In genomic region chr15:25810631-25811077, GRCh38 we compare ENCODE assay signal across 14 cellular contexts. TPM values are rescaled to one million over a fixed set of nuclear protein-coding genes. Genes with fewer than 3 reads are reported as not detected.
DNase-seq lines count a peak whose midpoint lies in the region; ATAC-seq and TF ChIP-seq lines count a peak whose summit lies in the region.
"Had no signal": no experiment of that assay in that cellular context is flagged by ENCODE, and none has a peak within 500 bp of the region (broad histone marks: within the 10 kb centered on the region; RNA-seq: fewer than 3 reads in every experiment).

No MANE protein-coding gene starts in this region.

- H3K36me3 ChIP-seq in BLaER1 (0 out of 2 replicates have a peak, but pooled peaks cover 3% of the 10 kb centered on the region), OCI-LY7 (ENCODE audit: insufficient read depth, low read length) (no peaks in the 10 kb centered on the region), left lung (no peaks in the 10 kb centered on the region)

- intact Hi-C loops in OCI-LY7 (cut with micrococcal nuclease; ENCODE audit: unreplicated experiment) = no loop called here
- intact Hi-C loops in left lung (cut with DNase I) = no loop called here

- no TSS peak for BruUV-seq in OCI-LY7 (replicated peaks; lab: Mats Ljungman, UMichigan)

- H3K27ac ChIP-seq in BLaER1 (no peak overlapping the region), OCI-LY7 (ENCODE audit: low read depth, low read length, poor library complexity, severe bottlenecking) (no peak overlapping the region), left lung (no peak overlapping the region)
- H3K27ac ChIP-seq: GM23248 had no signal

- H3K4me1 ChIP-seq in BLaER1 (peaks cover 75% of the 10 kb centered on the region), OCI-LY7 (ENCODE audit: insufficient read depth, low read length, poor library complexity, severe bottlenecking) (peaks cover 28% of the 10 kb centered on the region), left lung (peaks cover 0 to 3% of the 10 kb centered on the region in 2 donors)

- DNase-seq in OCI-LY7 (ENCODE audit: low spot score) = no peak
- DNase-seq in activated naive CD4-positive, alpha-beta T cell treated with anti-CD3 and anti-CD28 coated beads, Interleukin-2, amount 50 U/mL, for 72 hours (ENCODE audit: low spot score in 2 of 2) = peak; percentile 22 to 65
- DNase-seq in left lung = no peak
- no peak for DNase-seq in Kasumi-1 (lab: John Stamatoyannopoulos, UW)
- DNase-seq in SIG-M5 treated with dmso at 0.1 percent for 504 hours (lab: John Stamatoyannopoulos, UW; ENCODE audit: unreplicated experiment) = no peak
- DNase-seq: GM23248, islet precursor cell, NCI-H2227 treated with DMSO at 0.1 percent for 48 hours, occipital lobe, substantia nigra had no signal

- TF ChIP-seq CTCF in OCI-LY7 (conservative IDR thresholded peaks at IDR 0.05; ENCODE audit: low read length) (no peak), left lung (IDR thresholded peaks at IDR 0.05) (no peak)

- POLR2A ChIA-PET in OCI-LY7 (lab: Charles Lee) = interaction anchor here (1.2 to 2.1 kb wide), 2 partner anchors 8 to 13 kb away, joined by 3 to 10 read pairs; no protein-coding TSS in a partner anchor

- H4K20me1 ChIP-seq in BLaER1 = peaks cover 50% of the 10 kb centered on the region
- H4K20me1 ChIP-seq in OCI-LY7 (ENCODE audit: insufficient read depth, low read length) = no peaks in the 10 kb centered on the region

- no peaks in the 10 kb centered on the region for H3K9me3 Mint-ChIP-seq in activated naive CD4-positive, alpha-beta T cell treated with anti-CD3 and anti-CD28 coated beads, Interleukin-2, amount 50 U/mL, for 72 hours

- H3K9me3 ChIP-seq in BLaER1 = no peaks in the 10 kb centered on the region
- no peaks in the 10 kb centered on the region for H3K9me3 ChIP-seq in OCI-LY7 (ENCODE audit: low read length)
- H3K9me3 ChIP-seq in left lung = no peaks in the 10 kb centered on the region

- peak overlapping the region; percentile 67; the same call in 1 of the 2 replicates for H2AFZ ChIP-seq in OCI-LY7 (ENCODE audit: low read length)
- H2AFZ ChIP-seq: GM23248 had no signal

- no peak overlapping the region for H3K4me3 ChIP-seq in BLaER1
- no peak overlapping the region for H3K4me3 ChIP-seq in OCI-LY7 (ENCODE audit: low read depth, low read length, poor library complexity, severe bottlenecking)
- H3K4me3 ChIP-seq in left lung = no peak overlapping the region
- H3K4me3 ChIP-seq: GM23248 had no signal

- H3K9ac ChIP-seq in BLaER1 = no peak overlapping the region
- H3K9ac ChIP-seq: GM23248 had no signal

- H3K4me2 ChIP-seq in BLaER1 (peak overlapping the region; percentile 72), OCI-LY7 (ENCODE audit: low read length) (peak overlapping the region; percentile 39)

- no peaks in the 10 kb centered on the region for H3K79me2 ChIP-seq in OCI-LY7 (ENCODE audit: insufficient read depth, low read depth, low read length)

- H3K36me3 Mint-ChIP-seq in activated naive CD4-positive, alpha-beta T cell treated with anti-CD3 and anti-CD28 coated beads, Interleukin-2, amount 50 U/mL, for 72 hours = peaks cover 0 to 30% of the 10 kb centered on the region in 2 donors

- peak; percentile 66 to 84 for ATAC-seq in activated naive CD4-positive, alpha-beta T cell treated with anti-CD3 and anti-CD28 coated beads, Interleukin-2, amount 50 U/mL, for 72 hours
- ATAC-seq in left lung (peak; percentile 83), GM19351 (IDR thresholded peaks at IDR 0.05; ENCODE audit: unreplicated experiment) (no peak), GM18498 (IDR thresholded peaks at IDR 0.05; ENCODE audit: unreplicated experiment) (no peak)

- no peaks in the 10 kb centered on the region for H3K9me2 ChIP-seq in OCI-LY7 (ENCODE audit: insufficient read depth, low read length)

- peak overlapping the region; percentile 72 to 94 for H3K27ac Mint-ChIP-seq in activated naive CD4-positive, alpha-beta T cell treated with anti-CD3 and anti-CD28 coated beads, Interleukin-2, amount 50 U/mL, for 72 hours

- H3K27me3 ChIP-seq in BLaER1 (no peaks in the 10 kb centered on the region), left lung (no peaks in the 10 kb centered on the region)

- CTCF ChIA-PET in OCI-LY7 (lab: Charles Lee; ENCODE audit: unreplicated experiment) = interaction anchor here (0.6 kb wide), 1 partner anchor 27 kb away, joined by 3 read pairs; no protein-coding TSS in a partner anchor

RNA-seq across cellular contexts. Expression of gene ATP10A, which starts 52.5 kb away (rescaled TPM):
- total RNA-seq in OCI-LY7 (2014; rRNA removed; shearing (Covaris generic)) = 0.08 TPM in 1 of 2 replicates, not detected in the other
- total RNA-seq in OCI-LY7 (2022) = 0.06 TPM in 1 of 2 replicates, not detected in the other
- 10 to 100 TPM; 16.6 to 44.6 TPM for total RNA-seq in activated naive CD4-positive, alpha-beta T cell treated with anti-CD3 and anti-CD28 coated beads, Interleukin-2, amount 50 U/mL, for 72 hours
- total RNA-seq in left lung = 10 to 100 TPM; 25.4 to 46.1 TPM
- total RNA-seq: RPMI7951 had no signal

Comparison
In these comparisons a context has a peak if more than half of its experiments do, and no peak if none do; other contexts are left out.
1. DNase-seq: peak in activated naive CD4-positive, alpha-beta T cell treated with anti-CD3 and anti-CD28 coated beads, Interleukin-2, amount 50 U/mL, for 72 hours (2 of 2); none in OCI-LY7 (single experiment), left lung (0 of 2), Kasumi-1 (0 of 2) and SIG-M5 treated with dmso at 0.1 percent for 504 hours (single experiment).
2. ATAC-seq: peak in activated naive CD4-positive, alpha-beta T cell treated with anti-CD3 and anti-CD28 coated beads, Interleukin-2, amount 50 U/mL, for 72 hours (2 of 2) and left lung (single experiment); none in GM19351 (single experiment) and GM18498 (single experiment).
3. RNA of gene ATP10A, which starts 52.5 kb away (total RNA-seq): 25.4 to 46.1 TPM in left lung and 16.6 to 44.6 TPM in activated naive CD4-positive, alpha-beta T cell treated with anti-CD3 and anti-CD28 coated beads, Interleukin-2, amount 50 U/mL, for 72 hours; 0.06 to 0.08 TPM in OCI-LY7; every median in the first group is over 10 times any median in the second.